11 cellular contexts compared by ENCODE assay signal in the genomic region with DNA sequence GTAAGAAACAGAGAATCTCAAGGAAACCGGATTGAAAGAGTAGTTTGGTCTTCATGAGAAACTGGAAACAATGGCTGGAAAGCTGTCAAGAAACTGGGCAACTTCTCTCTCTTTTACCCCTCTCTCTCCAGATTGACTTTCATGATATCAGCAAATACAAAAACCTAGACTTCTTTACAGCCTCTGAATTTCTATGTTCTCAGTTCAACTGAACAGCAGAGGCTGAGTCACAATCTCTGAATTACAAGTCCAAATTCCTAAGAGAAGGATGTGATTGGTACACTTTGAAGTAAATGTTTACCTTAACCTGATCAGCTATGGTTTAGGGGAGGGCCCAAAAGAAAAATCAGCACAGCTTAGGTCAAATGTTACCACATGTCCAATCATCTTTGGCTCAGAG.
"Had no signal": no experiment of that assay in that cellular context is flagged by ENCODE, and none has a peak within 500 bp of the region (broad histone marks: within the 10 kb centered on the region; RNA-seq: fewer than 3 reads in every experiment).

No MANE protein-coding gene starts in this region.

- H3K4me1 ChIP-seq: ascending aorta had no signal

- H3K27ac ChIP-seq: ascending aorta had no signal

- H3K27me3 ChIP-seq: ascending aorta had no signal

- DNase-seq: activated CD4-positive, CD25-positive, alpha-beta regulatory T cell treated with anti-CD3 and anti-CD28 coated beads, Interleukin-2, amount 50 U/mL, for 72 hours; activated naive CD4-positive, alpha-beta T cell treated with Interleukin-2 at 50 U/mL for 16 hours; activated naive CD8-positive, alpha-beta T cell treated with anti-CD3 and anti-CD28 coated beads, Interleukin-2, amount 50 U/mL, for 24 hours; activated T-cell treated with anti-CD3 and anti-CD28 coated beads for 4 hours; hippocampal formation; kidney glomerular epithelial cell; nephron progenitor cell; T-cell; T-helper 9 cell had no signal

- H3K36me3 ChIP-seq: ascending aorta had no signal

- ATAC-seq: activated naive CD8-positive, alpha-beta T cell treated with anti-CD3 and anti-CD28 coated beads, Interleukin-2, amount 50 U/mL, for 24 hours; stimulated activated memory B cell treated with anti-CD40 and anti-IgM and Interleukin-4, amounts not matched to agents 10 μg/mL and 1 μg/mL and 100 μg/mL, for 72 hours; T-cell had no signal

- H3K4me3 ChIP-seq: ascending aorta had no signal

- H3K9me3 ChIP-seq: ascending aorta had no signal
